Comparison of ENCODE assay signal across 17 cellular contexts in the genomic region with DNA sequence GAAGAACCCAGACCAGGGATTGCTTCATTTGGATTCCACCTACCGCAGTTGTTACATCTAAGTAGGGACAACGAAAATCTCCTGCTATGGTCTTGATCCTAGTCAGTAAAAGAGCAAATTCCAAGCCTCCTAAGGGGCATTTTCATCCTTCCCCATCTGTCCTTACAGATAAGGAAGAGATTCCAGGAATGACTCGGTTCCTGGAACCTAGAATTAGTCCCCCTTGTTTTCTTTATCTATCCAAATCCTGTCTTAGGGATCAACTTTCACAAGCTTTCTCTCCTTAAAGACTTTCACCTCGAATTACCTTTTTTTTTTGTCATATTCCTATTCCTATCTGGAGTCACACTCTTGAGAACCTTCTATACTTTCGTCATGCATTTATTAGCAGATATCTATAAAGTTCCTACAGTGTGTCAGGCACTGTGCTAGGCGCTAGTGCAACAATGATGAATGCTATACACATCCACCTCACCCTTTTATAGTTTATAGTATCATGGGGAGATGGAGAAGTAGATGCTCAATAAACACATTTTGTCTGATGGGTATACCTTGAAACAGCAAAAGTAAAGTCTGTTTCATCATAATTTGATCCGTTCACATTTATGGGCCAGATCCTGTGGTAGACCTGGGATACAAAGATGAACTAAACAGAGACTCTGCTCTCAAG. TPM values are rescaled to one million over a fixed set of nuclear protein-coding genes. Genes with fewer than 3 reads are reported as not detected.
DNase-seq lines count a peak whose midpoint lies in the region; ATAC-seq and TF ChIP-seq lines count a peak whose summit lies in the region.
"Had no signal": no experiment of that assay in that cellular context is flagged by ENCODE, and none has a peak within 500 bp of the region (broad histone marks: within the 10 kb centered on the region; RNA-seq: fewer than 3 reads in every experiment).

No MANE protein-coding gene starts in this region.

- H3K4me2 ChIP-seq in mesendoderm (ENCODE audit: low read length), result no peak overlapping the region
- H3K4me2 ChIP-seq: BLaER1 had no signal

- WGBS in mesendoderm (ENCODE audit: extremely low coverage, insufficient coverage, low lambda C conversion rate), result no CpG with 5 or more reads among the region's 7 CpGs

- H2BK5ac ChIP-seq in mesendoderm (ENCODE audit: low read length), result no peak overlapping the region

- no peak overlapping the region for H3K4ac ChIP-seq in mesendoderm (ENCODE audit: low read depth, low read length)

- no peak overlapping the region for H2BK15ac ChIP-seq in mesendoderm (replicated peaks; ENCODE audit: low read depth)

- no peak for ATAC-seq in stimulated activated naive CD8-positive, alpha-beta T cell treated with anti-CD3 and anti-CD28 coated beads, Interleukin-15, Interleukin-2, amounts not matched to agents 100 U/mL and 50 U/mL, for 24 hours
- ATAC-seq in left colon, result no peak
- no peak for ATAC-seq in upper lobe of right lung
- ATAC-seq: GM12878, HCT116, HepG2 had no signal

- no peak for DNase-seq in stimulated activated naive CD8-positive, alpha-beta T cell treated with anti-CD3 and anti-CD28 coated beads, Interleukin-15, Interleukin-2, amounts not matched to agents 100 U/mL and 50 U/mL, for 24 hours
- DNase-seq in amniotic epithelial cell (ENCODE audit: low read depth) (peak; percentile 30), mesendoderm (peak; percentile 77), HuH-7 (ENCODE audit: low spot score) (no peak), left colon (no peak), upper lobe of right lung (no peak), Kasumi-1 (lab: John Stamatoyannopoulos, UW) (no peak)
- DNase-seq: 8988T, AML-193, Calu3, DMS 273 treated with DMSO at 0.1 percent for 48 hours had no signal

- H3K36me3 ChIP-seq in mesendoderm (ENCODE audit: control insufficient read depth, insufficient read depth, low read length), result no peaks in the 10 kb centered on the region
- no peaks in the 10 kb centered on the region for H3K36me3 ChIP-seq in upper lobe of right lung
- H3K36me3 ChIP-seq: BLaER1 had no signal

- intact Hi-C loops in left colon (cut with DNase I, micrococcal nuclease) (no loop called here), upper lobe of right lung (cut with DNase I) (no loop called here)

- H3K56ac ChIP-seq in mesendoderm (ENCODE audit: low read length), result no peak overlapping the region

- H3K27me3 Mint-ChIP-seq in stimulated activated naive CD8-positive, alpha-beta T cell treated with anti-CD3 and anti-CD28 coated beads, Interleukin-15, Interleukin-2, amounts not matched to agents 100 ng/mL and 50 ng/mL, for 24 hours, result peaks cover 10% of the 10 kb centered on the region

- no peak overlapping the region for H3K4me3 Mint-ChIP-seq in stimulated activated naive CD8-positive, alpha-beta T cell treated with anti-CD3 and anti-CD28 coated beads, Interleukin-15, Interleukin-2, amounts not matched to agents 100 ng/mL and 50 ng/mL, for 24 hours

- H3K23ac ChIP-seq in mesendoderm (ENCODE audit: low read length), result no peak overlapping the region

- no peak overlapping the region for H3K18ac ChIP-seq in mesendoderm (ENCODE audit: low read length)

- H3K36me3 Mint-ChIP-seq in stimulated activated naive CD8-positive, alpha-beta T cell treated with anti-CD3 and anti-CD28 coated beads, Interleukin-15, Interleukin-2, amounts not matched to agents 100 ng/mL and 50 ng/mL, for 24 hours (ENCODE audit: low read depth), result no peaks in the 10 kb centered on the region

- H2AK5ac ChIP-seq in mesendoderm (ENCODE audit: low read length), result no peak overlapping the region

- H3K4me3 ChIP-seq in mesendoderm (ENCODE audit: low read length), result no peak overlapping the region
- no peak overlapping the region for H3K4me3 ChIP-seq in upper lobe of right lung
- H3K4me3 ChIP-seq: BLaER1, GM12878 had no signal

- H3K9me3 ChIP-seq in upper lobe of right lung, result no peaks in the 10 kb centered on the region
- H3K9me3 ChIP-seq: BLaER1 had no signal

- H3K4me1 ChIP-seq in mesendoderm (ENCODE audit: control insufficient read depth, low read depth, low read length), result no peaks in the 10 kb centered on the region
- peaks cover 21% of the 10 kb centered on the region for H3K4me1 ChIP-seq in upper lobe of right lung

- no peaks in the 10 kb centered on the region for H3K27me3 ChIP-seq in mesendoderm (ENCODE audit: insufficient read depth, low read length, poor library complexity)
- no peaks in the 10 kb centered on the region for H3K27me3 ChIP-seq in upper lobe of right lung
- H3K27me3 ChIP-seq: BLaER1 had no signal

- no peak overlapping the region for H4K8ac ChIP-seq in mesendoderm (ENCODE audit: low read depth, low read length)

- TF ChIP-seq CTCF in upper lobe of right lung (IDR thresholded peaks at IDR 0.05), result no peak

- H3K79me1 ChIP-seq in mesendoderm (ENCODE audit: low read length), result no peaks in the 10 kb centered on the region

- H3K4me1 Mint-ChIP-seq in stimulated activated naive CD8-positive, alpha-beta T cell treated with anti-CD3 and anti-CD28 coated beads, Interleukin-15, Interleukin-2, amounts not matched to agents 100 ng/mL and 50 ng/mL, for 24 hours (ENCODE audit: low read depth), result no peaks in the 10 kb centered on the region

- no peak overlapping the region for H3K9ac ChIP-seq in mesendoderm (ENCODE audit: low read length)
- H3K9ac ChIP-seq: BLaER1 had no signal

- H2BK120ac ChIP-seq in mesendoderm (ENCODE audit: low read depth, low read length), result no peak overlapping the region

- no peaks in the 10 kb centered on the region for H3K9me3 Mint-ChIP-seq in stimulated activated naive CD8-positive, alpha-beta T cell treated with anti-CD3 and anti-CD28 coated beads, Interleukin-15, Interleukin-2, amounts not matched to agents 100 ng/mL and 50 ng/mL, for 24 hours

- H3K79me2 ChIP-seq in mesendoderm (ENCODE audit: control insufficient read depth, insufficient read depth, low read length), result no peaks in the 10 kb centered on the region

- H4K5ac ChIP-seq in mesendoderm (ENCODE audit: low read length), result no peak overlapping the region

- H3K27ac Mint-ChIP-seq in stimulated activated naive CD8-positive, alpha-beta T cell treated with anti-CD3 and anti-CD28 coated beads, Interleukin-15, Interleukin-2, amounts not matched to agents 100 ng/mL and 50 ng/mL, for 24 hours, result peak overlapping the region; percentile 33

- H3K27ac ChIP-seq in mesendoderm (ENCODE audit: low read depth, low read length) (no peak overlapping the region), upper lobe of right lung (no peak overlapping the region)
- H3K27ac ChIP-seq: BLaER1 had no signal

RNA-seq across cellular contexts. Expression of gene LAMB4, which starts 39.2 kb away (rescaled TPM):
- polyA plus RNA-seq in mesendoderm (2013, experiment 1 of 2), result 0.01 TPM
- polyA plus RNA-seq in mesendoderm (2013, experiment 2 of 2), result 0.01 TPM
- under 1 TPM in 1 of 2 donors, not detected in 1; 0.42 TPM for total RNA-seq in left colon
- total RNA-seq in upper lobe of right lung, result not detected
- total RNA-seq: Calu3, Daoy, HepG2 had no signal

Comparison
In these comparisons a context has a peak if more than half of its experiments do, and no peak if none do; other contexts are left out.
1. DNase-seq: peak in amniotic epithelial cell (single experiment) and mesendoderm (single experiment); none in stimulated activated naive CD8-positive, alpha-beta T cell treated with anti-CD3 and anti-CD28 coated beads, Interleukin-15, Interleukin-2, amounts not matched to agents 100 U/mL and 50 U/mL, for 24 hours (single experiment), HuH-7 (single experiment), left colon (0 of 2), upper lobe of right lung (single experiment) and Kasumi-1 (0 of 2).